In genomic region chr10:71701733-71702132, GRCh38 we compare ENCODE assay signal across 26 cellular contexts. TPM values are rescaled to one million over a fixed set of nuclear protein-coding genes. Genes with fewer than 3 reads are reported as not detected.
A peak's percentile ranks its signal among the peaks of the same experiment; 100 is the strongest.
DNase-seq lines count a peak whose midpoint lies in the region; ATAC-seq, FAIRE-seq and TF ChIP-seq lines count a peak whose summit lies in the region.
"Had no signal": no experiment of that assay in that cellular context is flagged by ENCODE, and none has a peak within 500 bp of the region (broad histone marks: within the 10 kb centered on the region; RNA-seq: fewer than 3 reads in every experiment).

No MANE protein-coding gene starts in this region.

- no peaks in the 10 kb centered on the region for H3K27me3 ChIP-seq in BLaER1 treated with 17β-estradiol and CSF1 and Interleukin-3, amounts not matched to agents 10 nM and 100 nM
- H3K27me3 ChIP-seq in H7 (ENCODE audit: control insufficient read depth, insufficient read depth, low read length): no peaks in the 10 kb centered on the region
- H3K27me3 ChIP-seq in K562 (ENCODE audit: control insufficient read depth in 2 of 2, insufficient read depth in 2 of 2, low read length in 2 of 2): no peaks in the 10 kb centered on the region
- no peaks in the 10 kb centered on the region for H3K27me3 ChIP-seq in neutrophil
- peaks cover 15% of the 10 kb centered on the region for H3K27me3 ChIP-seq in osteoblast (ENCODE audit: insufficient read depth, low read length)
- H3K27me3 ChIP-seq: BE2C had no signal

- ATAC-seq in K562: no peak
- ATAC-seq: A549 had no signal

- H3K4me3 ChIP-seq in BLaER1 treated with 17β-estradiol and CSF1 and Interleukin-3, amounts not matched to agents 10 nM and 100 nM: no peak overlapping the region
- H3K4me3 ChIP-seq in H7 (ENCODE audit: insufficient read depth, low read depth, low read length) (no peak overlapping the region), K562 (no peak overlapping the region), neutrophil (ENCODE audit: low read depth in 1 of 2, low read length in 1 of 2) (peak overlapping the region; percentile 22 to 29), osteoblast (ENCODE audit: insufficient read depth, low read length) (no peak overlapping the region)
- H3K4me3 ChIP-seq: A549 had no signal

- POLR2A ChIA-PET in K562 (lab: Yijun Ruan, JAX): interaction anchor here (0.5 to 1.2 kb wide), 2 partner anchors 233 to 370 kb away, joined by 3 to 5 read pairs; no protein-coding TSS in a partner anchor

- TF ChIP-seq POLR2A in K562 (conservative IDR thresholded peaks at IDR 0.05): no peak

- H3K36me3 ChIP-seq in BLaER1 treated with 17β-estradiol and CSF1 and Interleukin-3, amounts not matched to agents 10 nM and 100 nM: no peaks in the 10 kb centered on the region
- H3K36me3 ChIP-seq in H7 (replicated peaks; ENCODE audit: control insufficient read depth, insufficient read depth, low read length): no peaks in the 10 kb centered on the region
- no peaks in the 10 kb centered on the region for H3K36me3 ChIP-seq in K562 (ENCODE audit: control insufficient read depth, insufficient read depth, low read length)
- H3K36me3 ChIP-seq in neutrophil: peaks cover 1% of the 10 kb centered on the region
- H3K36me3 ChIP-seq in osteoblast (ENCODE audit: insufficient read depth, low read length): no peaks in the 10 kb centered on the region
- H3K36me3 ChIP-seq: BE2C had no signal

- peak overlapping the region in 7 of 11 experiments; percentile 12 to 67 (median 49); a peak in 12 of 22 replicates for H3K4me2 ChIP-seq in BLaER1 treated with 17β-estradiol and CSF1 and Interleukin-3, amounts not matched to agents 10 nM and 100 nM
- H3K4me2 ChIP-seq in K562 (ENCODE audit: insufficient read depth, low read length): no peak overlapping the region
- H3K4me2 ChIP-seq in osteoblast (ENCODE audit: insufficient read depth, low read length): no peak overlapping the region
- H3K4me2 ChIP-seq: A549 had no signal

- 52% methylated on average over 10 of the region's 10 CpGs for WGBS in K562 (ENCODE audit: insufficient coverage, low coverage, missing lambda C conversion rate)

- CTCF ChIA-PET in K562 (lab: Yijun Ruan, JAX; ENCODE audit: low intra/inter-chr PET ratio): no interaction called here

- no peaks in the 10 kb centered on the region for H4K20me1 ChIP-seq in BLaER1 treated with 17β-estradiol and CSF1 and Interleukin-3, amounts not matched to agents 10 nM and 100 nM
- no peaks in the 10 kb centered on the region for H4K20me1 ChIP-seq in K562 (replicated peaks; ENCODE audit: control insufficient read depth, insufficient read depth, low read length)
- no peaks in the 10 kb centered on the region for H4K20me1 ChIP-seq in osteoblast (ENCODE audit: insufficient read depth, low read length)

- H3K79me2 ChIP-seq in K562 (ENCODE audit: control insufficient read depth, insufficient read depth, low read length) (no peaks in the 10 kb centered on the region), osteoblast (ENCODE audit: insufficient read depth, low read length) (no peaks in the 10 kb centered on the region)

- TF ChIP-seq RAD21 in K562 (CRISPR knock-in tag; conservative IDR thresholded peaks at IDR 0.05 in 1 of 2, IDR thresholded peaks at IDR 0.05 in 1 of 2): no peak

- FAIRE-seq in K562 (lab: Jason Lieb, UNC): no peak
- FAIRE-seq: A549, D721Med, GM12891, GM18507, H54 had no signal

- peak overlapping the region in 6 of 11 experiments; percentile 15 to 49 (median 28); a peak in 6 of 22 replicates for H3K9ac ChIP-seq in BLaER1 treated with 17β-estradiol and CSF1 and Interleukin-3, amounts not matched to agents 10 nM and 100 nM
- H3K9ac ChIP-seq in K562 (ENCODE audit: insufficient read depth in 1 of 2, low read depth in 2 of 2, low read length in 2 of 2): peak overlapping the region in 1 of 2 experiments; percentile 41; a peak in 2 of 4 replicates

- DNase-seq in H7 (peak; percentile 64), K562 (ENCODE audit: extremely low read depth in 1 of 4, low spot score in 3 of 4) (no peak), osteoblast (ENCODE audit: insufficient read length, low spot score, missing footprints) (no peak), C1 segment of cervical spinal cord (lab: John Stamatoyannopoulos, UW) (no peak)
- no peak for DNase-seq in activated CD4-positive, CD25-positive, alpha-beta regulatory T cell treated with anti-CD3 and anti-CD28 coated beads, Interleukin-2, amount 50 U/mL, for 72 hours
- DNase-seq: 8988T; ACHN; BE2C; CD4-positive, alpha-beta T cell; CD8-positive, alpha-beta memory T cell; DMS 273 treated with DMSO at 0.1 percent for 48 hours; DMS53; DMS79 treated with DMSO at 0.1 percent for 48 hours; GF-D8; GOT3; HCEC 1CT had no signal

- H2AFZ ChIP-seq in K562 (ENCODE audit: low read depth, low read length) (peak overlapping the region; percentile 14; the same call in 1 of the 2 replicates), osteoblast (ENCODE audit: low read length) (no peak overlapping the region)

- H3K4me1 ChIP-seq in BLaER1 treated with 17β-estradiol and CSF1 and Interleukin-3, amounts not matched to agents 10 nM and 100 nM: peaks cover 11 to 47% (median 26%) of the 10 kb centered on the region in 10 experiments
- H3K4me1 ChIP-seq in K562 (replicated peaks in 1 of 2; ENCODE audit: control insufficient read depth in 2 of 2, insufficient read depth in 2 of 2, low read length in 2 of 2) (peaks cover 7 to 44% of the 10 kb centered on the region in 2 experiments; a peak in 4 of 5 replicates), neutrophil (ENCODE audit: control insufficient read depth in 1 of 2, insufficient read depth in 1 of 2, low read depth in 1 of 2, low read length in 1 of 2) (peaks cover 29 to 36% of the 10 kb centered on the region in 2 experiments), osteoblast (ENCODE audit: insufficient read depth, low read length) (no peaks in the 10 kb centered on the region)
- H3K4me1 ChIP-seq: BE2C had no signal

- TF ChIP-seq CTCF in K562 (IDR thresholded peaks at IDR 0.05 in 2 of 3, conservative IDR thresholded peaks at IDR 0.05 in 1 of 3; ENCODE audit: insufficient read depth in 2 of 3, low read depth in 1 of 3, low read length in 3 of 3) (no peak), neutrophil (IDR thresholded peaks at IDR 0.05) (no peak), osteoblast (IDR thresholded peaks at IDR 0.05; ENCODE audit: extremely low read depth, low read depth, low read length) (no peak)

- no TSS peak for BruUV-seq in K562 (replicated peaks; lab: Mats Ljungman, UMichigan)

- intact Hi-C loops in K562 (cut with micrococcal nuclease): loop anchor here (10.0 kb wide), 1 partner anchor 193 kb away; no protein-coding TSS in a partner anchor

- H3K9me3 ChIP-seq in BLaER1 treated with 17β-estradiol and CSF1 and Interleukin-3, amounts not matched to agents 10 nM and 100 nM (replicated peaks in 1 of 11): no peaks in the 10 kb centered on the region
- H3K9me3 ChIP-seq in K562 (replicated peaks; ENCODE audit: control insufficient read depth, insufficient read depth, low read depth, low read length) (no peaks in the 10 kb centered on the region), neutrophil (no peaks in the 10 kb centered on the region), osteoblast (ENCODE audit: low read depth, low read length) (no peaks in the 10 kb centered on the region)
- H3K9me3 ChIP-seq: A549, BE2C had no signal

- TF ChIP-seq EP300 in K562 (IDR thresholded peaks at IDR 0.05; ENCODE audit: low read length): no peak

- no peaks in the 10 kb centered on the region for H3K9me1 ChIP-seq in K562 (ENCODE audit: control insufficient read depth, insufficient read depth, low read length)

- in situ Hi-C loops in K562 (cut with MboI): loop anchor here (5.0 to 10.0 kb wide), 2 partner anchors 317 to 389 kb away; no protein-coding TSS in a partner anchor

- H3K27ac ChIP-seq in BLaER1 treated with 17β-estradiol and CSF1 and Interleukin-3, amounts not matched to agents 10 nM and 100 nM: peak overlapping the region in 5 of 11 experiments; percentile 28 to 51 (median 40); a peak in 7 of 22 replicates
- H3K27ac ChIP-seq in K562 (ENCODE audit: extremely low read depth, low read depth, low read length) (no peak overlapping the region), neutrophil (peak overlapping the region; percentile 69), osteoblast (ENCODE audit: low read depth, low read length) (no peak overlapping the region)
- H3K27ac ChIP-seq: A549, C4-2B had no signal

TF ChIP-seq in K562, 482 proteins besides CTCF, POLR2A, EP300 and RAD21 (continues in another document):
- TF ChIP-seq FOXJ2 (tag; IDR thresholded peaks at IDR 0.05): no peak
- no peak for TF ChIP-seq ZEB2 (IDR thresholded peaks at IDR 0.05)
- no peak for TF ChIP-seq IRF2 (CRISPR knock-in tag; IDR thresholded peaks at IDR 0.05)

RNA-seq across cellular contexts. Expression of gene C10orf105, which starts 17.8 kb away (rescaled TPM):
- 0.17 and 0.18 TPM in 2 replicates for total RNA-seq in H7 (2014; rRNA removed; shearing (Covaris generic))
- 0.09 TPM in 1 of 2 replicates, not detected in the other for total RNA-seq in K562 (2011; cell fraction: chromatin; rRNA removed; ENCODE audit: low replicate concordance)
- 0.17 TPM in 1 of 2 replicates, not detected in the other for total RNA-seq in K562 (2011; cell fraction: nucleolus; rRNA removed)
- total RNA-seq in K562 (2011; cell fraction: nucleoplasm; rRNA removed): not detected in 2 replicates
- total RNA-seq in K562 (2014; rRNA removed): not detected in 2 replicates
- total RNA-seq in K562 (2014; rRNA removed; fragmentation: Illumina TruSeq; extraction: Trizol): 0.03 and 0.04 TPM in 2 replicates
- total RNA-seq in K562 (2015; rRNA removed; fragmentation: Illumina TruSeq; extraction: Trizol): 0.15 and 0.25 TPM in 2 replicates
- total RNA-seq in K562 (2021): 0.09 TPM in 2 replicates
- 0.04 TPM in 2 replicates for polyA plus RNA-seq in K562 (2011; rRNA removed)
- polyA plus RNA-seq in K562 (2011; cell fraction: cytosol; rRNA removed): 0.01 and 0.12 TPM in 2 replicates
- polyA plus RNA-seq in K562 (2011; cell fraction: nucleus; rRNA removed): 0.10 TPM in 1 of 2 replicates, not detected in the other
- polyA plus RNA-seq in K562 (2012): 0.40 and 0.58 TPM in 2 replicates
- 0.03 and 0.07 TPM in 2 replicates for polyA plus RNA-seq in K562 (2014; fragmentation: Illumina TruSeq; extraction: Trizol)
- not detected for polyA plus RNA-seq in K562 (2014; fragmentation: Nextera tagmentation; extraction: Ambion mirVana)
- polyA plus RNA-seq in K562 (2014; rRNA removed): 0.04 and 0.11 TPM in 2 replicates
- polyA minus RNA-seq in K562 (2011; rRNA and poly(A)+ RNA removed): 0.18 TPM in 1 of 2 replicates, not detected in the other
- polyA minus RNA-seq in K562 (2011; cell fraction: cytosol; rRNA and poly(A)+ RNA removed): 0.19 TPM in 1 of 2 replicates, not detected in the other
- under 0.01 and 0.11 TPM in 2 replicates for polyA minus RNA-seq in K562 (2011; cell fraction: nucleus; rRNA and poly(A)+ RNA removed)
- total RNA-seq in osteoblast: under 0.01 TPM in 1 of 2 replicates, not detected in the other
- total RNA-seq: Daoy, G401 had no signal
- polyA plus RNA-seq: A549 had no signal

Comparison
In these comparisons a context has a peak if more than half of its experiments do, and no peak if none do; other contexts are left out.
1. H3K4me2 ChIP-seq: peak in BLaER1 treated with 17β-estradiol and CSF1 and Interleukin-3, amounts not matched to agents 10 nM and 100 nM (7 of 11); none in K562 (single experiment) and osteoblast (single experiment).
2. H3K4me3 ChIP-seq: peak in neutrophil (2 of 2); none in BLaER1 treated with 17β-estradiol and CSF1 and Interleukin-3, amounts not matched to agents 10 nM and 100 nM (0 of 10), H7 (single experiment), K562 (single experiment) and osteoblast (single experiment).